8 cellular contexts compared by ENCODE assay signal in the genomic region with DNA sequence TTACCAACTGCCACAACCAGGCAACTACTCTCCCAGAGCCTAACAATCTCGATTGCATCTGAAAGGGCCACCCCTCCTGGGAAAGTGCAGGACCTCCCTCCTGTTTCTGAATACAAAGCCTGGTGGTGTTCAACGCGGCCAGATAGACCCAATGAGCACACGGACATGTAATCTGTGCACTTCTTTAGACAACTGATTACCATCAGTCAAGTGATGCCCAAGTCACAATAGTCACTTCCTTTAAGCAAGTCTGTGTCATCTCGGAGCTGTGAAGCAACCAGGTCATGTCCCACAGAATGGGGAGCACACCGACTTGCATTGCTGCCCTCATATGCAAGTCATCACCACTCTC. TPM values are rescaled to one million over a fixed set of nuclear protein-coding genes. Genes with fewer than 3 reads are reported as not detected.
DNase-seq lines count a peak whose midpoint lies in the region; ATAC-seq, FAIRE-seq and TF ChIP-seq lines count a peak whose summit lies in the region.

No MANE protein-coding gene starts in this region.

- no peak overlapping the region for H2AK5ac ChIP-seq in trophoblast cell (ENCODE audit: low read length)

- peaks cover 1% of the 10 kb centered on the region for H3K36me3 Mint-ChIP-seq in activated naive CD8-positive, alpha-beta T cell treated with anti-CD3 and anti-CD28 coated beads for 36 hours

- H3K4me1 ChIP-seq in BLaER1, result peaks cover 21% of the 10 kb centered on the region
- peaks cover 0 to 56% (median 16%) of the 10 kb centered on the region in 12 donors for H3K4me1 ChIP-seq in heart left ventricle
- peaks cover 2 to 4% of the 10 kb centered on the region in 2 experiments for H3K4me1 ChIP-seq in trophoblast cell (ENCODE audit: control insufficient read depth in 1 of 2, insufficient read depth in 2 of 2, low read length in 2 of 2)

- intact Hi-C loops in heart left ventricle (cut with DNase I), result no loop called here

- H3K9me3 Mint-ChIP-seq in activated naive CD8-positive, alpha-beta T cell treated with anti-CD3 and anti-CD28 coated beads for 36 hours, result no peaks in the 10 kb centered on the region

- H3K9me3 ChIP-seq in BLaER1 (peaks cover 14% of the 10 kb centered on the region; the same call in 1 of the 2 replicates), heart left ventricle (no peaks in the 10 kb centered on the region), trophoblast cell (ENCODE audit: insufficient read depth, low read depth, low read length) (no peaks in the 10 kb centered on the region)

- H4K8ac ChIP-seq in trophoblast cell (ENCODE audit: low read depth, low read length), result peak overlapping the region; percentile 75

- FAIRE-seq in GM18507 (lab: Jason Lieb, UNC), result peak; percentile 79

- peak overlapping the region; percentile 27 for H3K4ac ChIP-seq in trophoblast cell (ENCODE audit: low read depth, low read length)

- H4K12ac ChIP-seq in trophoblast cell (ENCODE audit: low read depth, low read length), result peak overlapping the region; percentile 64

- no peaks in the 10 kb centered on the region for H3K27me3 ChIP-seq in BLaER1
- no peaks in the 10 kb centered on the region for H3K27me3 ChIP-seq in heart left ventricle
- no peaks in the 10 kb centered on the region for H3K27me3 ChIP-seq in trophoblast cell (ENCODE audit: insufficient read depth, low read length)

- TF ChIP-seq POLR2A in heart left ventricle (IDR thresholded peaks at IDR 0.05), result no peak

- TF ChIP-seq CTCF in heart left ventricle (IDR thresholded peaks at IDR 0.05), result no peak

- H3K27ac ChIP-seq in BLaER1 (peak overlapping the region; percentile 81), heart left ventricle (peak overlapping the region; percentile 76 to 100 (median 95)), trophoblast cell (ENCODE audit: low read depth, low read length) (peak overlapping the region; percentile 50)

- H3K4me3 ChIP-seq in BLaER1 (peak overlapping the region; percentile 94), heart left ventricle (peak overlapping the region; percentile 29 to 92 (median 88)), trophoblast cell (ENCODE audit: low read depth, low read length) (peak overlapping the region; percentile 84)

- H3K79me1 ChIP-seq in trophoblast cell (ENCODE audit: low read length), result peaks cover 6% of the 10 kb centered on the region

- H3K79me2 ChIP-seq in trophoblast cell (ENCODE audit: control insufficient read depth, insufficient read depth, low read length, poor library complexity), result peaks cover 3% of the 10 kb centered on the region

- H2BK5ac ChIP-seq in trophoblast cell (ENCODE audit: low read depth, low read length, poor library complexity), result no peak overlapping the region

- peak overlapping the region; percentile 89 for H3K9ac ChIP-seq in BLaER1
- H3K9ac ChIP-seq in trophoblast cell (ENCODE audit: low read length), result peak overlapping the region; percentile 81

- WGBS in heart left ventricle, 4 donors, result 0 to 3% (median 2%) methylated on average over 6 of the region's 6 CpGs
- no CpG with 5 or more reads among the region's 6 CpGs for WGBS in trophoblast cell (ENCODE audit: extremely low coverage, insufficient coverage, insufficient read length)

- no peak overlapping the region for H2BK120ac ChIP-seq in trophoblast cell (ENCODE audit: insufficient read depth, low read length, poor library complexity)

- no peaks in the 10 kb centered on the region for H3K27me3 Mint-ChIP-seq in activated naive CD8-positive, alpha-beta T cell treated with anti-CD3 and anti-CD28 coated beads for 36 hours

- DNase-seq in GM18507 (ENCODE audit: extremely low spot score, insufficient read length, low read depth), result peak; percentile 2
- peak; percentile 65 for DNase-seq in NCI-H345 (lab: John Stamatoyannopoulos, UW)
- peak; percentile 51 for DNase-seq in activated naive CD8-positive, alpha-beta T cell treated with anti-CD3 and anti-CD28 coated beads for 36 hours
- DNase-seq in heart left ventricle, result peak in 1 of 5 donors; percentile 58
- DNase-seq in trophoblast cell, result peak; percentile 59 to 67
- no peak for DNase-seq in NOMO-1 (lab: John Stamatoyannopoulos, UW; ENCODE audit: unreplicated experiment in 2 of 2)

- no peaks in the 10 kb centered on the region; the same call in 1 of the 2 replicates for H4K20me1 ChIP-seq in BLaER1

- H3K18ac ChIP-seq in trophoblast cell (ENCODE audit: low read length), result peak overlapping the region; percentile 75

- ATAC-seq in HG02943 (IDR thresholded peaks at IDR 0.05; ENCODE audit: low read depth, unreplicated experiment) (peak; percentile 32), heart left ventricle (peak in 3 of 4 donors; percentile 28 to 44 (median 37))

- H2BK12ac ChIP-seq in trophoblast cell (ENCODE audit: low read length), result no peak overlapping the region

- H3K4me3 Mint-ChIP-seq in activated naive CD8-positive, alpha-beta T cell treated with anti-CD3 and anti-CD28 coated beads for 36 hours, result peak overlapping the region; percentile 85

- peaks cover 23% of the 10 kb centered on the region for H3K4me1 Mint-ChIP-seq in activated naive CD8-positive, alpha-beta T cell treated with anti-CD3 and anti-CD28 coated beads for 36 hours

- no peak overlapping the region for H3K23ac ChIP-seq in trophoblast cell (ENCODE audit: low read length)

- peak overlapping the region; percentile 82 for H3K14ac ChIP-seq in trophoblast cell (ENCODE audit: low read length)

- H4K91ac ChIP-seq in trophoblast cell (ENCODE audit: low read depth, low read length), result peak overlapping the region; percentile 63

- peak overlapping the region; percentile 98 for H3K27ac Mint-ChIP-seq in activated naive CD8-positive, alpha-beta T cell treated with anti-CD3 and anti-CD28 coated beads for 36 hours

- H2AFZ ChIP-seq in trophoblast cell (ENCODE audit: insufficient read depth, low read length, poor library complexity), result peak overlapping the region; percentile 43

- peak overlapping the region; percentile 89 for H3K4me2 ChIP-seq in BLaER1
- peak overlapping the region; percentile 80 for H3K4me2 ChIP-seq in trophoblast cell (ENCODE audit: low read length)

- H3K36me3 ChIP-seq in BLaER1, result no peaks in the 10 kb centered on the region
- no peaks in the 10 kb centered on the region for H3K36me3 ChIP-seq in heart left ventricle
- no peaks in the 10 kb centered on the region for H3K36me3 ChIP-seq in trophoblast cell (ENCODE audit: control insufficient read depth in 1 of 2, insufficient read depth in 2 of 2, low read length in 2 of 2)

RNA-seq across cellular contexts. Expression of a gene that starts 0.7 kb away (rescaled TPM):
- 1 to 10 TPM; 7.7 to 9.4 TPM for total RNA-seq in activated naive CD8-positive, alpha-beta T cell treated with anti-CD3 and anti-CD28 coated beads for 36 hours
- total RNA-seq in heart left ventricle, result 10 to 100 TPM in 8 of 9 donors, 1 to 10 TPM in 1; 9.6 to 27.2 (median 15.7) TPM
- polyA plus RNA-seq in heart left ventricle, result 1 to 10 TPM; 7.2 to 9.9 TPM
- 6.4 and 6.8 TPM in 2 replicates for polyA plus RNA-seq in trophoblast cell (2013)

RNA-seq across cellular contexts. Expression of a gene that starts 42.9 kb away (rescaled TPM):
- 1 to 10 TPM; 1.3 TPM for total RNA-seq in activated naive CD8-positive, alpha-beta T cell treated with anti-CD3 and anti-CD28 coated beads for 36 hours
- total RNA-seq in heart left ventricle, result 1 to 10 TPM in 8 of 9 donors, under 1 TPM in 1; 0.54 to 2.8 (median 2.1) TPM
- under 1 TPM; 0.42 to 0.95 TPM for polyA plus RNA-seq in heart left ventricle
- 24.9 and 25.0 TPM in 2 replicates for polyA plus RNA-seq in trophoblast cell (2013)

RNA-seq across cellular contexts. Expression of a gene that starts 48.5 kb away (rescaled TPM):
- total RNA-seq in activated naive CD8-positive, alpha-beta T cell treated with anti-CD3 and anti-CD28 coated beads for 36 hours, result not detected
- not detected for total RNA-seq in heart left ventricle
- not detected for polyA plus RNA-seq in heart left ventricle
- not detected in 2 replicates for polyA plus RNA-seq in trophoblast cell (2013)

Comparison
In these comparisons a context has a peak if more than half of its experiments do, and no peak if none do; other contexts are left out.
1. DNase-seq: peak in GM18507 (single experiment), NCI-H345 (single experiment), activated naive CD8-positive, alpha-beta T cell treated with anti-CD3 and anti-CD28 coated beads for 36 hours (single experiment) and trophoblast cell (2 of 2); none in NOMO-1 (0 of 2).
2. Peak in every context shown above with its lines, with median percentiles within 50 percentile points of each other: H3K27ac ChIP-seq and H3K4me3 ChIP-seq.